Comparison of ENCODE assay signal across 8 cellular contexts in the genomic region with DNA sequence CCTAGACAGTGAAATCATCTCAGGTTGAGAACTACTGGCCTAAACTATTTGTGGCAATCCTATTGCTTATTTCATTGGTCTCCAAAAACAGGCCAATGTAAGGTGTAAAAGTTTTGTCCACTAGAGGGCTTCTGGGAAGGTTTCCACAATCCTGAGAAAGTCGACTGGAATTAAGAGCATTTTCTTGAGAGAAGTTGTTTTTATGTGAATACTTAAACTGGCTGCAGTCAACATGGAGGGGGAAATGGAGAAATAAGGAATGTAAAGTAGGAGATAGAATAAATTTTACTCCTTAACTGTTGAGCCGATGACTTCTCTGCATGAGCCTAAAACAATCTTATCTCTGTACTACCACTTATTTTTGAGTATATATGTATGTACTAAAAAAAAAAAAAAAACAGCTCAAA. TPM values are rescaled to one million over a fixed set of nuclear protein-coding genes. Genes with fewer than 3 reads are reported as not detected.
DNase-seq lines count a peak whose midpoint lies in the region; ATAC-seq and TF ChIP-seq lines count a peak whose summit lies in the region.

No MANE protein-coding gene starts in this region.

- no peaks in the 10 kb centered on the region for H3K27me3 Mint-ChIP-seq in nephron progenitor cell (ENCODE audit: low read depth, poor library complexity)

- DNase-seq in ELF-1 (ENCODE audit: low read depth, low spot score): peak; percentile 60
- peak; percentile 64 for DNase-seq in RPMI7951 (ENCODE audit: low read depth)
- no peak for DNase-seq in epithelial cell of proximal tubule (ENCODE audit: low read depth)
- peak; percentile 10 for DNase-seq in nephron progenitor cell
- DNase-seq in NCI-H524 treated with DMSO at 0.1 percent for 48 hours (lab: John Stamatoyannopoulos, UW): no peak
- DNase-seq in NK-92 treated with Interleukin-12 subunit alpha and Interleukin-12 subunit beta, amount 100 ng/mL, for 24 hours (lab: John Stamatoyannopoulos, UW): no peak

- ATAC-seq in HG02852 (IDR thresholded peaks at IDR 0.05; ENCODE audit: unreplicated experiment): peak; percentile 46

- peaks cover 4% of the 10 kb centered on the region for H3K9me3 Mint-ChIP-seq in nephron progenitor cell

- H3K4me3 ChIP-seq in epithelial cell of proximal tubule (ENCODE audit: low read depth, low read length): no peak overlapping the region

- H3K27ac ChIP-seq in 22Rv1: no peak overlapping the region

- no peaks in the 10 kb centered on the region for H3K36me3 Mint-ChIP-seq in nephron progenitor cell (ENCODE audit: low read depth)

- no peak overlapping the region for H3K27ac Mint-ChIP-seq in nephron progenitor cell

- H3K4me1 Mint-ChIP-seq in nephron progenitor cell: no peaks in the 10 kb centered on the region

- TF ChIP-seq CTCF in 22Rv1 (IDR thresholded peaks at IDR 0.05): peak; percentile 85
- peak; percentile 88 for TF ChIP-seq CTCF in epithelial cell of proximal tubule (conservative IDR thresholded peaks at IDR 0.05; ENCODE audit: low read depth, low read length)
- peak; percentile 74 for TF ChIP-seq CTCF in nephron progenitor cell (IDR thresholded peaks at IDR 0.05)

- H3K4me3 Mint-ChIP-seq in nephron progenitor cell: no peak overlapping the region

RNA-seq across cellular contexts. Expression of a gene that starts 11.0 kb away (rescaled TPM):
- total RNA-seq in RPMI7951 (2014; rRNA removed; shearing (Covaris generic)): 194 and 210 TPM in 2 replicates
- total RNA-seq in epithelial cell of proximal tubule: 157 and 178 TPM in 2 replicates

RNA-seq across cellular contexts. Expression of a gene that starts 55.6 kb away (rescaled TPM):
- 46.3 and 58.8 TPM in 2 replicates for total RNA-seq in RPMI7951 (2014; rRNA removed; shearing (Covaris generic))
- 64.6 and 87.9 TPM in 2 replicates for total RNA-seq in epithelial cell of proximal tubule

Comparison
In these comparisons a context has a peak if more than half of its experiments do, and no peak if none do; other contexts are left out.
1. DNase-seq: peak in ELF-1 (single experiment), RPMI7951 (single experiment) and nephron progenitor cell (single experiment); none in epithelial cell of proximal tubule (single experiment), NCI-H524 treated with DMSO at 0.1 percent for 48 hours (single experiment) and NK-92 treated with Interleukin-12 subunit alpha and Interleukin-12 subunit beta, amount 100 ng/mL, for 24 hours (single experiment).
2. Peak in every context shown above with its lines, with median percentiles within 50 percentile points of each other: CTCF ChIP-seq.